Comparison of ENCODE assay signal across 27 cellular contexts in the genomic region with DNA sequence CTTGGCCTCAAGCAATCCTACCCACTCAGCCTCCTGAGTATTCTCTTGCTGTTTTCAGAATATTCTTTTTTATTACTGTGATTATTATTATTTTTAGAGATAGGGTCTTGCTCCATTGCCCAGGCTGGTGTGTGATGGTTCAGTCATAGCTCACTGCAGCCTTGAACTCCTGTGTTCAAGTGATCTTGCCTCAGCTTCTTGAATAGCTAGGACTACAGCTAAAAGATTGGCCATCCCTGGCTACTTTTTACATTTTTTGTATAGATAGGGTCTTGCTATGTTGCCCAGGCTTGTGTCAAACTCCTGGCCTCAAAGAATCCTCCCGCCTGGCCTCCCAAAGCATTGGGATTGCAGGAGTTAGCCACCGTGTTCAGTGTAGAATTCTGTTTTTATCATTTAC.
A peak's percentile ranks its signal among the peaks of the same experiment; 100 is the strongest.
DNase-seq lines count a peak whose midpoint lies in the region; ATAC-seq, FAIRE-seq and TF ChIP-seq lines count a peak whose summit lies in the region.
"Had no signal": no experiment of that assay in that cellular context is flagged by ENCODE, and none has a peak within 500 bp of the region (broad histone marks: within the 10 kb centered on the region; RNA-seq: fewer than 3 reads in every experiment).

No MANE protein-coding gene starts in this region.

- H3K27me3 ChIP-seq in HepG2 (ENCODE audit: control insufficient read depth in 1 of 2, insufficient read depth in 2 of 2, low read length in 2 of 2) (no peaks in the 10 kb centered on the region), right lobe of liver (no peaks in the 10 kb centered on the region), adipocyte (replicated peaks; ENCODE audit: control insufficient read depth, insufficient read depth, low read length) (no peaks in the 10 kb centered on the region), endodermal cell (ENCODE audit: control insufficient read depth, insufficient read depth, low read length, poor library complexity, severe bottlenecking) (no peaks in the 10 kb centered on the region)
- H3K27me3 ChIP-seq: BE2C, BLaER1 had no signal

- POLR2A ChIA-PET in HepG2 (lab: Yijun Ruan, JAX), result no interaction called here

- peaks cover 51% of the 10 kb centered on the region for H3K9me3 Mint-ChIP-seq in endodermal cell
- H3K9me3 Mint-ChIP-seq in stimulated activated effector memory CD8-positive, alpha-beta T cell treated with anti-CD3 and anti-CD28 coated beads, Interleukin-12 subunit alpha, Interleukin-12 subunit beta, amount 100 ng/mL, for 72 hours, result peaks cover 13% of the 10 kb centered on the region

- no peaks in the 10 kb centered on the region for H3K4me1 ChIP-seq in HepG2 (ENCODE audit: insufficient read depth, low read length)
- H3K4me1 ChIP-seq in right lobe of liver, result peaks cover 0 to 6% (median 0%) of the 10 kb centered on the region in 4 donors
- peaks cover 6% of the 10 kb centered on the region for H3K4me1 ChIP-seq in adipocyte (ENCODE audit: control insufficient read depth, insufficient read depth, low read length)
- no peaks in the 10 kb centered on the region for H3K4me1 ChIP-seq in endodermal cell (ENCODE audit: control insufficient read depth, insufficient read depth, low read length)
- H3K4me1 ChIP-seq: BE2C, BLaER1 had no signal

- no peak overlapping the region for H3K4me2 ChIP-seq in HepG2 (ENCODE audit: low read depth, low read length)
- H3K4me2 ChIP-seq: BLaER1 had no signal

- ATAC-seq in HepG2, result no peak
- ATAC-seq in right lobe of liver, result no peak
- no peak for ATAC-seq in stimulated activated effector memory CD8-positive, alpha-beta T cell treated with anti-CD3 and anti-CD28 coated beads, Interleukin-12 subunit alpha, Interleukin-12 subunit beta, amount 100 ng/mL, for 72 hours
- no peak for ATAC-seq in GM21619 (IDR thresholded peaks at IDR 0.05; ENCODE audit: unreplicated experiment)
- ATAC-seq: GM12878 had no signal

- FAIRE-seq in HepG2 (lab: Jason Lieb, UNC), result no peak
- FAIRE-seq: A204.1, GM12878, GM12892, GM18507 had no signal

- H4K20me1 ChIP-seq in HepG2 (ENCODE audit: insufficient read depth, low read length), result no peaks in the 10 kb centered on the region
- H4K20me1 ChIP-seq: BLaER1 had no signal

- BruUV-seq in HepG2 (replicated peaks; lab: Mats Ljungman, UMichigan), result no TSS peak

- TF ChIP-seq EP300 in HepG2 (IDR thresholded peaks at IDR 0.05; ENCODE audit: low read depth in 2 of 2, low read length in 2 of 2) (no peak), HepG2 (CRISPR knock-in tag; IDR thresholded peaks at IDR 0.05; ENCODE audit: borderline replicate concordance) (no peak)

- peaks cover 14% of the 10 kb centered on the region for H3K79me2 ChIP-seq in HepG2 (ENCODE audit: insufficient read depth, low read length)

- H3K4me3 Mint-ChIP-seq in endodermal cell, result no peak overlapping the region
- H3K4me3 Mint-ChIP-seq in stimulated activated effector memory CD8-positive, alpha-beta T cell treated with anti-CD3 and anti-CD28 coated beads, Interleukin-12 subunit alpha, Interleukin-12 subunit beta, amount 100 ng/mL, for 72 hours, result no peak overlapping the region
- H3K4me3 Mint-ChIP-seq: CD14-positive monocyte; CD4-positive, alpha-beta memory T cell; CD4-positive, CD25-positive, alpha-beta regulatory T cell; CD8-positive, alpha-beta memory T cell had no signal

- intact Hi-C loops in HepG2 (cut with micrococcal nuclease; ENCODE audit: unreplicated experiment) (no loop called here), right lobe of liver (cut with DNase I) (no loop called here)

- no peak for TF ChIP-seq POLR2A in HepG2 (IDR thresholded peaks at IDR 0.05; ENCODE audit: insufficient read depth in 1 of 2, low read depth in 2 of 2, low read length in 2 of 2)
- TF ChIP-seq POLR2A in right lobe of liver (IDR thresholded peaks at IDR 0.05), result no peak

- DNase-seq in HepG2 (ENCODE audit: low spot score) (no peak), right lobe of liver (no peak), adipocyte (ENCODE audit: low read depth) (no peak), endodermal cell (no peak)
- no peak for DNase-seq in stimulated activated effector memory CD8-positive, alpha-beta T cell treated with anti-CD3 and anti-CD28 coated beads, Interleukin-12 subunit alpha, Interleukin-12 subunit beta, amount 100 ng/mL, for 72 hours (ENCODE audit: low spot score in 2 of 2)
- DNase-seq: 8988T; ACHN; BE2C; C1 segment of cervical spinal cord; CD4-positive, alpha-beta memory T cell; CD4-positive, CD25-positive, alpha-beta regulatory T cell; CD8-positive, alpha-beta memory T cell; COR-L47; DMS 273 treated with DMSO at 0.1 percent for 48 hours; DMS153; DMS53; DMS79; DND-41; EL; GDM1 had no signal

- H3K9ac ChIP-seq in HepG2 (ENCODE audit: insufficient read depth, low read depth, low read length) (no peak overlapping the region), adipocyte (ENCODE audit: low read length) (no peak overlapping the region), endodermal cell (ENCODE audit: extremely low read depth, low read length, poor library complexity, severe bottlenecking) (no peak overlapping the region)
- H3K9ac ChIP-seq: BLaER1 had no signal

- TF ChIP-seq CTCF in HepG2 (CRISPR knock-in tag; IDR thresholded peaks at IDR 0.05) (no peak), right lobe of liver (IDR thresholded peaks at IDR 0.05) (no peak), endodermal cell (conservative IDR thresholded peaks at IDR 0.05) (no peak)

- CTCF ChIA-PET in HepG2 (lab: Yijun Ruan, JAX; ENCODE audit: low intra/inter-chr PET ratio, low total read pairs), result no interaction called here

- no peak overlapping the region for H3K27ac ChIP-seq in HepG2 (ENCODE audit: extremely low read length, insufficient read depth, low read length)
- H3K27ac ChIP-seq in right lobe of liver, result no peak overlapping the region
- no peak overlapping the region for H3K27ac ChIP-seq in endodermal cell (ENCODE audit: low read depth, low read length)
- H3K27ac ChIP-seq: BLaER1 had no signal

- peaks cover 53% of the 10 kb centered on the region for H3K36me3 Mint-ChIP-seq in endodermal cell (ENCODE audit: low read depth)
- no peaks in the 10 kb centered on the region for H3K36me3 Mint-ChIP-seq in stimulated activated effector memory CD8-positive, alpha-beta T cell treated with anti-CD3 and anti-CD28 coated beads, Interleukin-12 subunit alpha, Interleukin-12 subunit beta, amount 100 ng/mL, for 72 hours

- no peaks in the 10 kb centered on the region for H3K36me3 ChIP-seq in HepG2 (replicated peaks in 1 of 2; ENCODE audit: control insufficient read depth in 1 of 2, insufficient read depth in 2 of 2, low read length in 2 of 2)
- no peaks in the 10 kb centered on the region for H3K36me3 ChIP-seq in right lobe of liver
- H3K36me3 ChIP-seq in adipocyte (ENCODE audit: control insufficient read depth, insufficient read depth, low read length, severe bottlenecking), result no peaks in the 10 kb centered on the region
- H3K36me3 ChIP-seq in endodermal cell (ENCODE audit: control insufficient read depth, insufficient read depth, low read length), result peaks cover 17% of the 10 kb centered on the region
- H3K36me3 ChIP-seq: BE2C had no signal

- H3K9me3 ChIP-seq in HepG2 (ENCODE audit: low read length) (peaks cover 10% of the 10 kb centered on the region), right lobe of liver (peaks cover 0 to 9% (median 2%) of the 10 kb centered on the region in 4 donors), adipocyte (ENCODE audit: control insufficient read depth, low read length) (peaks cover 14% of the 10 kb centered on the region), endodermal cell (ENCODE audit: control insufficient read depth, low read length) (peaks cover 39% of the 10 kb centered on the region)

- in situ Hi-C loops in HepG2 (cut with HindIII; ENCODE audit: extremely low pct_ligation_motif_present, low pct_unique_long_range_greater_than_20kb), result no loop called here

- H3K4me1 Mint-ChIP-seq in endodermal cell, result no peaks in the 10 kb centered on the region
- no peaks in the 10 kb centered on the region for H3K4me1 Mint-ChIP-seq in stimulated activated effector memory CD8-positive, alpha-beta T cell treated with anti-CD3 and anti-CD28 coated beads, Interleukin-12 subunit alpha, Interleukin-12 subunit beta, amount 100 ng/mL, for 72 hours

- no peak for TF ChIP-seq RAD21 in HepG2 (CRISPR knock-in tag; IDR thresholded peaks at IDR 0.05)

- H2AFZ ChIP-seq in HepG2 (ENCODE audit: low read length), result no peak overlapping the region

- H3K4me3 ChIP-seq in HepG2 (replicated peaks in 1 of 3; ENCODE audit: insufficient read depth in 1 of 3, low read depth in 2 of 3, low read length in 3 of 3) (no peak overlapping the region), right lobe of liver (no peak overlapping the region), adipocyte (ENCODE audit: low read length) (peak overlapping the region; percentile 16), endodermal cell (ENCODE audit: low read length) (peak overlapping the region; percentile 23)
- H3K4me3 ChIP-seq: BLaER1, GM12878 had no signal

- H3K27me3 Mint-ChIP-seq in endodermal cell (ENCODE audit: insufficient read depth), result no peaks in the 10 kb centered on the region
- H3K27me3 Mint-ChIP-seq: CD4-positive, alpha-beta memory T cell; CD4-positive, CD25-positive, alpha-beta regulatory T cell; CD8-positive, alpha-beta memory T cell had no signal

- 92% methylated on average over 2 of the region's 2 CpGs for WGBS in HepG2 (ENCODE audit: low lambda C conversion rate)
- WGBS in right lobe of liver (ENCODE audit: insufficient coverage, low coverage, low lambda C conversion rate, missing lambda C conversion rate), result 100% methylated on average over 2 of the region's 2 CpGs
- WGBS in endodermal cell (ENCODE audit: insufficient coverage in 1 of 2, insufficient read length in 1 of 2), 2 experiments, result 93 to 98% methylated on average over 2 of the region's 2 CpGs

- H3K27ac Mint-ChIP-seq in endodermal cell, result no peak overlapping the region
- no peak overlapping the region for H3K27ac Mint-ChIP-seq in stimulated activated effector memory CD8-positive, alpha-beta T cell treated with anti-CD3 and anti-CD28 coated beads, Interleukin-12 subunit alpha, Interleukin-12 subunit beta, amount 100 ng/mL, for 72 hours
- H3K27ac Mint-ChIP-seq: CD14-positive monocyte had no signal

TF ChIP-seq in HepG2, 621 proteins besides CTCF, POLR2A, EP300 and RAD21:
- TF ChIP-seq MAF1 (CRISPR knock-in tag; IDR thresholded peaks at IDR 0.05; ENCODE audit: borderline replicate concordance) (no peak), ZNF121 (CRISPR knock-in tag; IDR thresholded peaks at IDR 0.05) (0 out of 2 replicates have a peak, but pooled peaks have one; percentile 8)
TF ChIP-seq in HepG2: peak in this region for 1.

Comparison
In these comparisons a context has a peak if more than half of its experiments do, and no peak if none do; other contexts are left out.
1. H3K4me3 ChIP-seq: peak in adipocyte (single experiment) and endodermal cell (single experiment); none in HepG2 (0 of 3) and right lobe of liver (0 of 3).